ENCODE assay signal across 8 cellular contexts in the genomic region with DNA sequence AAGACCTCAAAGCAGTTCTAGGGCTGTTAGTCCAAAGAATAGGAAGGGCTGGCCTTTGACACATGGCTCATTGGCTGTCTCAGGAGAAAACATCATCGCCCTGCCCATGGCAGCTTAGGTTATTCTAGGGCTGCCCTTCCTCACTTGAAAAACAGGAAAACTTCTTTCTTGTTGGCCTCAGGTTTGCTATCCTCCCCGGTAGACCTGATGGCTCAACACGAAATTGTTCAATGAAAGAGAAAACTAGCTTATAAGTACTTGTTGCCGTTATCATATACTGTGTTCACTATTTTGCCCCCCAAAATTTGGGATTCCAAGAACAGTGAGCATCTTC. TPM values are rescaled to one million over a fixed set of nuclear protein-coding genes. Genes with fewer than 3 reads are reported as not detected.
A peak's percentile ranks its signal among the peaks of the same experiment; 100 is the strongest.
DNase-seq lines count a peak whose midpoint lies in the region; TF ChIP-seq lines count a peak whose summit lies in the region.

No MANE protein-coding gene starts in this region.

- no peak overlapping the region for H2BK12ac ChIP-seq in trophoblast cell (ENCODE audit: low read length)

- peak overlapping the region; percentile 58 for H2BK5ac ChIP-seq in trophoblast cell (ENCODE audit: low read depth, low read length, poor library complexity)

- H3K79me1 ChIP-seq in trophoblast cell (ENCODE audit: low read length) = peaks cover 14% of the 10 kb centered on the region

- TF ChIP-seq CTCF in GM12864 (IDR thresholded peaks at IDR 0.05; ENCODE audit: low read depth, low read length, missing control alignments) (no peak), SK-N-SH (IDR thresholded peaks at IDR 0.05) (no peak), fibroblast of the aortic adventitia (IDR thresholded peaks at IDR 0.05; ENCODE audit: insufficient read depth, low read length) (no peak)

- peak overlapping the region; percentile 59 for H2BK120ac ChIP-seq in trophoblast cell (ENCODE audit: insufficient read depth, low read length, poor library complexity)

- no peak for TF ChIP-seq RAD21 in SK-N-SH (IDR thresholded peaks at IDR 0.05; ENCODE audit: low read length)

- H3K4me2 ChIP-seq in SK-N-SH = peak overlapping the region; percentile 84
- peak overlapping the region; percentile 72 for H3K4me2 ChIP-seq in trophoblast cell (ENCODE audit: low read length)

- H3K9me2 ChIP-seq in SK-N-SH = no peaks in the 10 kb centered on the region

- H3K18ac ChIP-seq in trophoblast cell (ENCODE audit: low read length) = peak overlapping the region; percentile 90

- H3K9me3 ChIP-seq in SK-N-SH (no peaks in the 10 kb centered on the region), trophoblast cell (ENCODE audit: insufficient read depth, low read depth, low read length) (no peaks in the 10 kb centered on the region)

- POLR2A ChIA-PET in SK-N-SH (lab: Yijun Ruan, JAX) = no interaction called here

- H3K4ac ChIP-seq in trophoblast cell (ENCODE audit: low read depth, low read length) = peak overlapping the region; percentile 31

- peak overlapping the region; percentile 73 for H4K12ac ChIP-seq in trophoblast cell (ENCODE audit: low read depth, low read length)

- H2AFZ ChIP-seq in SK-N-SH (ENCODE audit: low read depth) = peak overlapping the region; percentile 92
- peak overlapping the region; percentile 89 for H2AFZ ChIP-seq in trophoblast cell (ENCODE audit: insufficient read depth, low read length, poor library complexity)

- peak overlapping the region; percentile 84 for H4K8ac ChIP-seq in trophoblast cell (ENCODE audit: low read depth, low read length)

- H3K4me3 ChIP-seq in GM12864 (ENCODE audit: low read depth, low read length) (peak overlapping the region; percentile 98), SK-N-SH (ENCODE audit: low read depth in 2 of 2, low read length in 1 of 2) (peak overlapping the region; percentile 84 to 92), fibroblast of the aortic adventitia (ENCODE audit: low read depth, low read length) (peak overlapping the region; percentile 75), trophoblast cell (ENCODE audit: low read depth, low read length) (peak overlapping the region; percentile 90)

- 22% methylated on average over 4 of the region's 4 CpGs for WGBS in SK-N-SH (ENCODE audit: low lambda C conversion rate)
- no CpG with 5 or more reads among the region's 4 CpGs for WGBS in trophoblast cell (ENCODE audit: extremely low coverage, insufficient coverage, insufficient read length)

- DNase-seq in GM12864 (ENCODE audit: low read depth) (no peak), SK-N-SH (no peak), fibroblast of the aortic adventitia (ENCODE audit: low read depth) (no peak), trophoblast cell (no peak), T1000 (lab: John Stamatoyannopoulos, UW) (no peak), cerebellum (ENCODE audit: low spot score) (no peak), ureter (ENCODE audit: low spot score) (no peak), NCI-H1436 treated with DMSO at 0.1 percent for 48 hours (lab: John Stamatoyannopoulos, UW) (no peak)

- H3K27me3 ChIP-seq in SK-N-SH (ENCODE audit: insufficient read depth) (no peaks in the 10 kb centered on the region), trophoblast cell (ENCODE audit: insufficient read depth, low read length) (no peaks in the 10 kb centered on the region)

- H3K4me1 ChIP-seq in SK-N-SH (ENCODE audit: control insufficient read depth in 1 of 2, insufficient read depth in 2 of 2, low read depth in 1 of 2, low read length in 1 of 2) (peaks cover 0 to 10% of the 10 kb centered on the region in 2 experiments; a peak in 3 of 4 replicates), trophoblast cell (ENCODE audit: control insufficient read depth in 1 of 2, insufficient read depth in 2 of 2, low read length in 2 of 2) (no peaks in the 10 kb centered on the region)

- no peak overlapping the region for H3K23ac ChIP-seq in trophoblast cell (ENCODE audit: low read length)

- H3K27ac ChIP-seq in SK-N-SH (ENCODE audit: low read depth in 2 of 2, low read length in 1 of 2) = peak overlapping the region; percentile 97 to 98
- H3K27ac ChIP-seq in trophoblast cell (ENCODE audit: low read depth, low read length) = peak overlapping the region; percentile 98

- H2AK5ac ChIP-seq in trophoblast cell (ENCODE audit: low read length) = no peak overlapping the region

- H4K20me1 ChIP-seq in SK-N-SH (ENCODE audit: insufficient read depth) = peaks cover 11% of the 10 kb centered on the region

- peaks cover 10% of the 10 kb centered on the region for H3F3A ChIP-seq in SK-N-SH (replicated peaks; ENCODE audit: insufficient read depth)

- H3K79me2 ChIP-seq in SK-N-SH (ENCODE audit: insufficient read depth) = peaks cover 42% of the 10 kb centered on the region
- peaks cover 14% of the 10 kb centered on the region for H3K79me2 ChIP-seq in trophoblast cell (ENCODE audit: control insufficient read depth, insufficient read depth, low read length, poor library complexity)

- H3K9ac ChIP-seq in SK-N-SH = peak overlapping the region; percentile 99
- peak overlapping the region; percentile 76 for H3K9ac ChIP-seq in trophoblast cell (ENCODE audit: low read length)

- H3K14ac ChIP-seq in trophoblast cell (ENCODE audit: low read length) = peak overlapping the region; percentile 86

- H4K91ac ChIP-seq in trophoblast cell (ENCODE audit: low read depth, low read length) = peak overlapping the region; percentile 83

- peaks cover 4 to 15% of the 10 kb centered on the region in 2 experiments for H3K36me3 ChIP-seq in SK-N-SH (replicated peaks in 1 of 2; ENCODE audit: control insufficient read depth in 1 of 2, insufficient read depth in 2 of 2, low read length in 1 of 2)
- H3K36me3 ChIP-seq in trophoblast cell (ENCODE audit: control insufficient read depth in 1 of 2, insufficient read depth in 2 of 2, low read length in 2 of 2) = peaks cover 1 to 7% of the 10 kb centered on the region in 2 experiments

- CTCF ChIA-PET in SK-N-SH (lab: Yijun Ruan, JAX) = no interaction called here

- no peak for TF ChIP-seq EP300 in SK-N-SH (IDR thresholded peaks at IDR 0.05; ENCODE audit: borderline replicate concordance in 1 of 2, low read depth in 1 of 2, low read length in 1 of 2)

TF ChIP-seq in SK-N-SH, 30 proteins besides CTCF, POLR2A, EP300 and RAD21:
- TF ChIP-seq NFIC (IDR thresholded peaks at IDR 0.05; ENCODE audit: borderline replicate concordance) = no peak
- TF ChIP-seq, protein P1, sequence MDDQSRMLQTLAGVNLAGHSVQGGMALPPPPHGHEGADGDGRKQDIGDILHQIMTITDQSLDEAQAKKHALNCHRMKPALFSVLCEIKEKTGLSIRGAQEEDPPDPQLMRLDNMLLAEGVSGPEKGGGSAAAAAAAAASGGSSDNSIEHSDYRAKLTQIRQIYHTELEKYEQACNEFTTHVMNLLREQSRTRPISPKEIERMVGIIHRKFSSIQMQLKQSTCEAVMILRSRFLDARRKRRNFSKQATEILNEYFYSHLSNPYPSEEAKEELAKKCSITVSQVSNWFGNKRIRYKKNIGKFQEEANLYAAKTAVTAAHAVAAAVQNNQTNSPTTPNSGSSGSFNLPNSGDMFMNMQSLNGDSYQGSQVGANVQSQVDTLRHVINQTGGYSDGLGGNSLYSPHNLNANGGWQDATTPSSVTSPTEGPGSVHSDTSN (IDR thresholded peaks at IDR 0.05) = no peak
- TF ChIP-seq, protein P2, sequence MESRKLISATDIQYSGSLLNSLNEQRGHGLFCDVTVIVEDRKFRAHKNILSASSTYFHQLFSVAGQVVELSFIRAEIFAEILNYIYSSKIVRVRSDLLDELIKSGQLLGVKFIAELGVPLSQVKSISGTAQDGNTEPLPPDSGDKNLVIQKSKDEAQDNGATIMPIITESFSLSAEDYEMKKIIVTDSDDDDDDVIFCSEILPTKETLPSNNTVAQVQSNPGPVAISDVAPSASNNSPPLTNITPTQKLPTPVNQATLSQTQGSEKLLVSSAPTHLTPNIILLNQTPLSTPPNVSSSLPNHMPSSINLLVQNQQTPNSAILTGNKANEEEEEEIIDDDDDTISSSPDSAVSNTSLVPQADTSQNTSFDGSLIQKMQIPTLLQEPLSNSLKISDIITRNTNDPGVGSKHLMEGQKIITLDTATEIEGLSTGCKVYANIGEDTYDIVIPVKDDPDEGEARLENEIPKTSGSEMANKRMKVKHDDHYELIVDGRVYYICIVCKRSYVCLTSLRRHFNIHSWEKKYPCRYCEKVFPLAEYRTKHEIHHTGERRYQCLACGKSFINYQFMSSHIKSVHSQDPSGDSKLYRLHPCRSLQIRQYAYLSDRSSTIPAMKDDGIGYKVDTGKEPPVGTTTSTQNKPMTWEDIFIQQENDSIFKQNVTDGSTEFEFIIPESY (IDR thresholded peaks at IDR 0.05; ENCODE audit: borderline replicate concordance, low read depth) = no peak
- TF ChIP-seq TEAD4 (IDR thresholded peaks at IDR 0.05; ENCODE audit: borderline replicate concordance, insufficient read depth) = 0 out of 2 replicates have a peak, but pooled peaks have one; percentile 6
- TF ChIP-seq, protein P3, sequence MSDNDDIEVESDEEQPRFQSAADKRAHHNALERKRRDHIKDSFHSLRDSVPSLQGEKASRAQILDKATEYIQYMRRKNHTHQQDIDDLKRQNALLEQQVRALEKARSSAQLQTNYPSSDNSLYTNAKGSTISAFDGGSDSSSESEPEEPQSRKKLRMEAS (IDR thresholded peaks at IDR 0.05; ENCODE audit: low read depth) = no peak
- TF ChIP-seq RFX5 (IDR thresholded peaks at IDR 0.05; ENCODE audit: low read length) = no peak
- no peak for TF ChIP-seq GABPA (IDR thresholded peaks at IDR 0.05; ENCODE audit: low read depth)

RNA-seq across cellular contexts. Expression of a gene that starts 0.6 kb away (rescaled TPM):
- 48.9 and 54.3 TPM in 2 replicates for polyA plus RNA-seq in SK-N-SH (2012; rRNA removed)
- polyA plus RNA-seq in SK-N-SH (2012; cell fraction: cytosol; rRNA removed) = 41.8 and 48.9 TPM in 2 replicates
- 103 and 155 TPM in 2 replicates for polyA plus RNA-seq in SK-N-SH (2012; cell fraction: nucleus; rRNA removed)
- total RNA-seq in fibroblast of the aortic adventitia (ENCODE audit: low replicate concordance) (68.5 and 147 TPM in 2 replicates), cerebellum (120 TPM), ureter (159 TPM)
- 131 and 134 TPM in 2 replicates for polyA plus RNA-seq in trophoblast cell (2013)

RNA-seq across cellular contexts. Expression of a gene that starts 53.4 kb away (rescaled TPM):
- polyA plus RNA-seq in SK-N-SH (2012; rRNA removed) = 16.5 and 19.8 TPM in 2 replicates
- polyA plus RNA-seq in SK-N-SH (2012; cell fraction: cytosol; rRNA removed) = 10.3 and 10.5 TPM in 2 replicates
- 9.5 and 24.8 TPM in 2 replicates for polyA plus RNA-seq in SK-N-SH (2012; cell fraction: nucleus; rRNA removed)
- total RNA-seq in fibroblast of the aortic adventitia (ENCODE audit: low replicate concordance) = 22.8 and 40.5 TPM in 2 replicates
- 29.6 and 33.0 TPM in 2 replicates for polyA plus RNA-seq in trophoblast cell (2013)
- total RNA-seq in cerebellum = 39.8 TPM
- total RNA-seq in ureter = 56.9 TPM
